In genomic region chr20:51383891-51384510, GRCh38 we compare ENCODE assay signal across 19 cellular contexts.
A peak's percentile ranks its signal among the peaks of the same experiment; 100 is the strongest.
DNase-seq lines count a peak whose midpoint lies in the region; ATAC-seq and TF ChIP-seq lines count a peak whose summit lies in the region.
"Had no signal": no experiment of that assay in that cellular context is flagged by ENCODE, and none has a peak within 500 bp of the region (broad histone marks: within the 10 kb centered on the region; RNA-seq: fewer than 3 reads in every experiment).

No MANE protein-coding gene starts in this region.

- no peak overlapping the region for H3K14ac ChIP-seq in trophoblast cell (ENCODE audit: low read length)

- BruUV-seq in OCI-LY7 (replicated peaks; lab: Mats Ljungman, UMichigan) = no TSS peak
- no TSS peak for BruUV-seq in mammary epithelial cell (replicated peaks; lab: Mats Ljungman, UMichigan)

- no peak for DNase-seq in activated CD4-positive, alpha-beta T cell treated with anti-CD3 and anti-CD28 coated beads, Interleukin-2, amount 10 ng/mL, durations not matched to agents 24 days and 14 days
- DNase-seq in activated CD4-positive, alpha-beta T cell treated with anti-CD3 and anti-CD28 coated beads for 4 hours = no peak
- DNase-seq in OCI-LY7 (ENCODE audit: low spot score) (no peak), mammary epithelial cell (peak; percentile 23), trophoblast cell (peak in 1 of 2 donors; percentile 11), NCI-H2107 (lab: John Stamatoyannopoulos, UW) (no peak), NCI-H510A (lab: John Stamatoyannopoulos, UW) (no peak)
- DNase-seq: activated CD8-positive, alpha-beta memory T cell treated with anti-CD3 and anti-CD28 coated beads for 24 hours; activated naive CD4-positive, alpha-beta T cell treated with anti-CD3 and anti-CD28 coated beads, Interleukin-2, amount 10 ng/mL, durations not matched to agents 7 days and 5 days; effector CD8-positive, alpha-beta T cell; islet precursor cell; NCI-H1105; nephron progenitor cell; tibial artery had no signal

- H3K18ac ChIP-seq in trophoblast cell (ENCODE audit: low read length) = no peak overlapping the region

- H3K79me1 ChIP-seq in trophoblast cell (ENCODE audit: low read length) = peaks cover 11% of the 10 kb centered on the region

- TF ChIP-seq CTCF in OCI-LY7 (conservative IDR thresholded peaks at IDR 0.05; ENCODE audit: low read length) (no peak), mammary epithelial cell (conservative IDR thresholded peaks at IDR 0.05 in 1 of 2, IDR thresholded peaks at IDR 0.05 in 1 of 2; ENCODE audit: extremely low read depth in 1 of 2, insufficient read depth in 1 of 2, low read depth in 1 of 2, low read length in 2 of 2) (no peak)

- H2AFZ ChIP-seq in OCI-LY7 (ENCODE audit: low read length) (no peak overlapping the region), mammary epithelial cell (ENCODE audit: low read depth, low read length) (no peak overlapping the region), trophoblast cell (ENCODE audit: insufficient read depth, low read length, poor library complexity) (no peak overlapping the region)

- H3K9me3 Mint-ChIP-seq in activated CD4-positive, alpha-beta T cell treated with anti-CD3 and anti-CD28 coated beads, Interleukin-2, amount 10 ng/mL, durations not matched to agents 24 days and 14 days = no peaks in the 10 kb centered on the region
- H3K9me3 Mint-ChIP-seq: activated naive CD4-positive, alpha-beta T cell treated with anti-CD3 and anti-CD28 coated beads, Interleukin-2, amount 10 ng/mL, durations not matched to agents 7 days and 5 days; nephron progenitor cell had no signal

- H3K4me1 ChIP-seq in OCI-LY7 (ENCODE audit: insufficient read depth, low read length, poor library complexity, severe bottlenecking) (peaks cover 100% of the 10 kb centered on the region), mammary epithelial cell (ENCODE audit: insufficient read depth, low read length) (no peaks in the 10 kb centered on the region), trophoblast cell (ENCODE audit: control insufficient read depth in 1 of 2, insufficient read depth in 2 of 2, low read length in 2 of 2) (peaks cover 4% of the 10 kb centered on the region in 2 experiments)
- H3K4me1 ChIP-seq: tibial artery had no signal

- peaks cover 56% of the 10 kb centered on the region for H3K4me1 Mint-ChIP-seq in activated CD4-positive, alpha-beta T cell treated with anti-CD3 and anti-CD28 coated beads, Interleukin-2, amount 10 ng/mL, durations not matched to agents 24 days and 14 days

- H2BK120ac ChIP-seq in trophoblast cell (ENCODE audit: insufficient read depth, low read length, poor library complexity) = no peak overlapping the region

- H3K9me2 ChIP-seq in OCI-LY7 (ENCODE audit: insufficient read depth, low read length) = no peaks in the 10 kb centered on the region

- H3K36me3 ChIP-seq in OCI-LY7 (ENCODE audit: insufficient read depth, low read length) (peaks cover 22% of the 10 kb centered on the region), mammary epithelial cell (ENCODE audit: insufficient read depth, low read length) (no peaks in the 10 kb centered on the region), trophoblast cell (ENCODE audit: control insufficient read depth in 1 of 2, insufficient read depth in 2 of 2, low read length in 2 of 2) (no peaks in the 10 kb centered on the region)
- H3K36me3 ChIP-seq: prostate gland, tibial artery had no signal

- peaks cover 47% of the 10 kb centered on the region for H3K36me3 Mint-ChIP-seq in activated CD4-positive, alpha-beta T cell treated with anti-CD3 and anti-CD28 coated beads, Interleukin-2, amount 10 ng/mL, durations not matched to agents 24 days and 14 days (ENCODE audit: low read depth)

- intact Hi-C loops in activated CD4-positive, alpha-beta T cell treated with anti-CD3 and anti-CD28 coated beads, Interleukin-2, amount 10 ng/mL, durations not matched to agents 24 days and 14 days (cut with micrococcal nuclease) = no loop called here
- intact Hi-C loops in OCI-LY7 (cut with micrococcal nuclease; ENCODE audit: unreplicated experiment) = loop anchor here (1.0 to 5.0 kb wide), 5 partner anchors 20 to 572 kb away; no protein-coding TSS in a partner anchor
- intact Hi-C loops in mammary epithelial cell (cut with micrococcal nuclease) = no loop called here

- 93% methylated on average over 11 of the region's 11 CpGs for WGBS in mammary epithelial cell (ENCODE audit: low coverage, missing lambda C conversion rate)
- WGBS in trophoblast cell (ENCODE audit: extremely low coverage, insufficient coverage, insufficient read length) = no CpG with 5 or more reads among the region's 11 CpGs

- peak overlapping the region; percentile 1 for H2AK5ac ChIP-seq in trophoblast cell (ENCODE audit: low read length)

- no peak overlapping the region for H2BK5ac ChIP-seq in trophoblast cell (ENCODE audit: low read depth, low read length, poor library complexity)

- no peak overlapping the region for H3K4me3 Mint-ChIP-seq in activated CD4-positive, alpha-beta T cell treated with anti-CD3 and anti-CD28 coated beads, Interleukin-2, amount 10 ng/mL, durations not matched to agents 24 days and 14 days
- H3K4me3 Mint-ChIP-seq: activated naive CD4-positive, alpha-beta T cell treated with anti-CD3 and anti-CD28 coated beads, Interleukin-2, amount 10 ng/mL, durations not matched to agents 7 days and 5 days; nephron progenitor cell had no signal

- H3K27ac ChIP-seq in OCI-LY7 (ENCODE audit: low read depth, low read length, poor library complexity, severe bottlenecking) = peak overlapping the region; percentile 95
- no peak overlapping the region for H3K27ac ChIP-seq in mammary epithelial cell (ENCODE audit: insufficient read depth, low read depth, low read length)
- H3K27ac ChIP-seq in trophoblast cell (ENCODE audit: low read depth, low read length) = no peak overlapping the region
- H3K27ac ChIP-seq: BLaER1, KMS-11, prostate gland, tibial artery had no signal

- no peak overlapping the region for H4K8ac ChIP-seq in trophoblast cell (ENCODE audit: low read depth, low read length)

- H3K4me2 ChIP-seq in OCI-LY7 (ENCODE audit: low read length) = peak overlapping the region; percentile 77
- no peak overlapping the region for H3K4me2 ChIP-seq in mammary epithelial cell (ENCODE audit: insufficient read depth, low read depth, low read length)
- H3K4me2 ChIP-seq in trophoblast cell (ENCODE audit: low read length) = no peak overlapping the region
- H3K4me2 ChIP-seq: KMS-11 had no signal

- no peak overlapping the region for H4K12ac ChIP-seq in trophoblast cell (ENCODE audit: low read depth, low read length)

- POLR2A ChIA-PET in OCI-LY7 (lab: Charles Lee) = interaction anchor here (1.0 to 1.4 kb wide), 2 partner anchors 12 to 213 kb away, joined by 3 to 4 read pairs; no protein-coding TSS in a partner anchor

- no peak for ATAC-seq in HG02623 (IDR thresholded peaks at IDR 0.05; ENCODE audit: unreplicated experiment)

- dilution Hi-C loops in mammary epithelial cell (cut with HindIII; ENCODE audit: low sequenced_read_pairs) = no loop called here

- peak overlapping the region; percentile 83 for H3K27ac Mint-ChIP-seq in activated CD4-positive, alpha-beta T cell treated with anti-CD3 and anti-CD28 coated beads, Interleukin-2, amount 10 ng/mL, durations not matched to agents 24 days and 14 days
- H3K27ac Mint-ChIP-seq: activated naive CD4-positive, alpha-beta T cell treated with anti-CD3 and anti-CD28 coated beads, Interleukin-2, amount 10 ng/mL, durations not matched to agents 7 days and 5 days; nephron progenitor cell had no signal

- peak overlapping the region; percentile 73 for H2BK12ac ChIP-seq in trophoblast cell (ENCODE audit: low read length)

- in situ Hi-C loops in mammary epithelial cell (cut with MboI; ENCODE audit: low sequenced_read_pairs in 2 of 2) = no loop called here

- no peak overlapping the region for H3K23ac ChIP-seq in trophoblast cell (ENCODE audit: low read length)

- H4K91ac ChIP-seq in trophoblast cell (ENCODE audit: low read depth, low read length) = peak overlapping the region; percentile 7

- H3K27me3 ChIP-seq in mammary epithelial cell (ENCODE audit: insufficient read depth, low read length) (no peaks in the 10 kb centered on the region), trophoblast cell (ENCODE audit: insufficient read depth, low read length) (no peaks in the 10 kb centered on the region)
- H3K27me3 ChIP-seq: BLaER1, tibial artery had no signal

- H3K9ac ChIP-seq in mammary epithelial cell (ENCODE audit: insufficient read depth, low read length) = no peak overlapping the region
- no peak overlapping the region for H3K9ac ChIP-seq in trophoblast cell (ENCODE audit: low read length)
- H3K9ac ChIP-seq: BLaER1, KMS-11 had no signal

- CTCF ChIA-PET in OCI-LY7 (lab: Charles Lee; ENCODE audit: unreplicated experiment) (no interaction called here), mammary epithelial cell (lab: Charles Lee; ENCODE audit: low non-redundant PET) (no interaction called here)

- H3K4me3 ChIP-seq in OCI-LY7 (ENCODE audit: low read depth, low read length, poor library complexity, severe bottlenecking) (peak overlapping the region; percentile 56), mammary epithelial cell (replicated peaks in 1 of 3; ENCODE audit: insufficient read depth in 1 of 3, low read depth in 2 of 3, low read length in 3 of 3) (no peak overlapping the region), trophoblast cell (ENCODE audit: low read depth, low read length) (no peak overlapping the region)
- H3K4me3 ChIP-seq: BLaER1, lung, prostate gland, tibial artery had no signal

- H3K9me3 ChIP-seq in OCI-LY7 (ENCODE audit: low read length) (peaks cover 6% of the 10 kb centered on the region; the same call in 1 of the 2 replicates), mammary epithelial cell (replicated peaks; ENCODE audit: insufficient read depth, low read length) (no peaks in the 10 kb centered on the region), trophoblast cell (ENCODE audit: insufficient read depth, low read depth, low read length) (no peaks in the 10 kb centered on the region)
- H3K9me3 ChIP-seq: prostate gland, tibial artery had no signal

- peaks cover 27% of the 10 kb centered on the region; the same call in 1 of the 2 replicates for H3K79me2 ChIP-seq in OCI-LY7 (ENCODE audit: insufficient read depth, low read depth, low read length)
- H3K79me2 ChIP-seq in mammary epithelial cell (ENCODE audit: insufficient read depth, low read length) = no peaks in the 10 kb centered on the region
- H3K79me2 ChIP-seq in trophoblast cell (ENCODE audit: control insufficient read depth, insufficient read depth, low read length, poor library complexity) = no peaks in the 10 kb centered on the region

- H3K27me3 Mint-ChIP-seq in activated CD4-positive, alpha-beta T cell treated with anti-CD3 and anti-CD28 coated beads, Interleukin-2, amount 10 ng/mL, durations not matched to agents 24 days and 14 days = no peaks in the 10 kb centered on the region
- H3K27me3 Mint-ChIP-seq: activated naive CD4-positive, alpha-beta T cell treated with anti-CD3 and anti-CD28 coated beads, Interleukin-2, amount 10 ng/mL, durations not matched to agents 7 days and 5 days had no signal

- H4K20me1 ChIP-seq in OCI-LY7 (ENCODE audit: insufficient read depth, low read length) (no peaks in the 10 kb centered on the region), mammary epithelial cell (ENCODE audit: insufficient read depth, low read length) (no peaks in the 10 kb centered on the region)
- H4K20me1 ChIP-seq: BLaER1 had no signal

- no peak overlapping the region for H3K4ac ChIP-seq in trophoblast cell (ENCODE audit: low read depth, low read length)
